In the genomic region with DNA sequence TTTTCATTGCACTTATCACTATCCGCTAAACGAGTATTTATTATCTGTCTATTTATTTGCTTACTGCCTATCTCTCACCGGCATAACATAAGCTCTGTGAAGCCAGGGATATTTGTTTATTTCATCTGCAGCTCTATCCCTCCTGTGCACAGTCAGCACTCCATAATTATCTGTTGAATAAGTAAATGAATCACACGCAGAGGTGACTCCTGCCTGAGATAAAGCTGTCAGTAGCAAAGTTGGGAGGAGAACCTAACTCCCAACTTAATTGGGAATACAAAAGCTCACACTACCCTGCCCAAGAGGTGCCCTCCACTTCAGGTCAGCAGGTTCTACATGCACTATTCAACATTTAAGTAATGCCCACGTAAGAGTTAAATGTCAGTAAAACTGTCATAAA, we compare ENCODE assay signal across 21 cellular contexts.
A peak's percentile ranks its signal among the peaks of the same experiment; 100 is the strongest.
DNase-seq lines count a peak whose midpoint lies in the region; ATAC-seq and TF ChIP-seq lines count a peak whose summit lies in the region.
"Had no signal": no experiment of that assay in that cellular context is flagged by ENCODE, and none has a peak within 500 bp of the region (broad histone marks: within the 10 kb centered on the region; RNA-seq: fewer than 3 reads in every experiment).

No MANE protein-coding gene starts in this region.

- no peaks in the 10 kb centered on the region for H3K27me3 ChIP-seq in heart right ventricle

- H3K9me3 ChIP-seq in heart right ventricle = peaks cover 0 to 9% (median 0%) of the 10 kb centered on the region in 11 donors

- ATAC-seq in heart right ventricle = peak in 6 of 8 donors; percentile 42 to 77 (median 56)
- ATAC-seq in HG03139 (IDR thresholded peaks at IDR 0.05; ENCODE audit: unreplicated experiment) = no peak
- ATAC-seq: HCT116, HepG2 had no signal

- 26 to 37% methylated on average over 5 of the region's 5 CpGs for WGBS in heart right ventricle, 2 donors

- intact Hi-C loops in heart right ventricle (cut with DNase I) = loop anchor here in 1 of 10 donors (5.0 kb wide), 1 partner anchor 75 kb away; no protein-coding TSS in a partner anchor

- no peaks in the 10 kb centered on the region for H3K27me3 Mint-ChIP-seq in nephron (ENCODE audit: low read depth)

- H3K27ac Mint-ChIP-seq in nephron = peak overlapping the region in 2 of 3 experiments; percentile 32 to 34

- H3K9me3 Mint-ChIP-seq in nephron = peaks cover 7% of the 10 kb centered on the region

- no peaks in the 10 kb centered on the region for H3K36me3 ChIP-seq in heart right ventricle

- H3K27ac ChIP-seq in heart right ventricle = peak overlapping the region in 7 of 10 donors; percentile 7 to 85 (median 56)
- H3K27ac ChIP-seq: RWPE1, SK-N-MC had no signal

- no peak overlapping the region for H3K4me3 ChIP-seq in heart right ventricle
- H3K4me3 ChIP-seq: SK-N-MC had no signal

- peaks cover 4% of the 10 kb centered on the region for H3K36me3 Mint-ChIP-seq in nephron (ENCODE audit: low read depth)

- no peak overlapping the region for H3K4me3 Mint-ChIP-seq in nephron

- H3K4me1 Mint-ChIP-seq in nephron = no peaks in the 10 kb centered on the region

- TF ChIP-seq CTCF in heart right ventricle (IDR thresholded peaks at IDR 0.05) = no peak
- TF ChIP-seq CTCF in nephron (IDR thresholded peaks at IDR 0.05; ENCODE audit: unreplicated experiment in 3 of 3) = no peak

- peaks cover 0 to 20% (median 5%) of the 10 kb centered on the region in 9 donors for H3K4me1 ChIP-seq in heart right ventricle

- DNase-seq in NCI-H2081 (lab: John Stamatoyannopoulos, UW) = peak; percentile 3 to 42
- no peak for DNase-seq in NCI-H2081 treated with DMSO at 0.1 percent for 48 hours (lab: John Stamatoyannopoulos, UW)
- DNase-seq in RKO (ENCODE audit: low spot score) = peak; percentile 21
- DNase-seq in heart right ventricle = no peak
- no peak for DNase-seq in retina
- DNase-seq: DMS153; DND-41; Karpas-422; NCI-H1092; NCI-H1436 treated with DMSO at 0.1 percent for 48 hours; NCI-H2029; NCI-H2227 treated with DMSO at 0.1 percent for 48 hours; NCI-H526 treated with DMSO at 0.1 percent for 48 hours; NK-92 treated with Interleukin-12 subunit alpha and Interleukin-12 subunit beta, amount 100 ng/mL, for 24 hours; SIG-M5 had no signal

Comparison
In these comparisons a context has a peak if more than half of its experiments do, and no peak if none do; other contexts are left out.
1. DNase-seq: peak in NCI-H2081 (2 of 2) and RKO (single experiment); none in NCI-H2081 treated with DMSO at 0.1 percent for 48 hours (single experiment), heart right ventricle (0 of 2) and retina (single experiment).